Comparison of ENCODE assay signal across 8 cellular contexts in genomic region chr3:16885588-16885903, GRCh38. TPM values are rescaled to one million over a fixed set of nuclear protein-coding genes. Genes with fewer than 3 reads are reported as not detected.
DNase-seq lines count a peak whose midpoint lies in the region; ATAC-seq and TF ChIP-seq lines count a peak whose summit lies in the region.

No MANE protein-coding gene starts in this region.

- DNase-seq in heart left ventricle: no peak
- no peak for DNase-seq in Right ventricle myocardium superior
- no peak for DNase-seq in astrocyte of the cerebellum (ENCODE audit: low read depth)
- no peak for DNase-seq in memory B cell (ENCODE audit: low spot score in 2 of 2)
- DNase-seq in uterus: no peak
- no peak for DNase-seq in NCI-H1417 treated with DMSO at 0.1 percent for 48 hours (lab: John Stamatoyannopoulos, UW)
- no peak for DNase-seq in posterior cingulate gyrus

- H3K4me3 Mint-ChIP-seq in memory B cell: peak overlapping the region; percentile 97

- intact Hi-C loops in heart left ventricle (cut with DNase I) (loop anchor here (2.0 to 10.0 kb wide), 11 partner anchors 121 to 349 kb away; partner anchors contain the start of gene DAZL (in 2 of the 10)), Right ventricle myocardium superior (cut with DNase I) (no loop called here), uterus (cut with DNase I; ENCODE audit: low total_unique reads) (no loop called here), posterior cingulate gyrus (cut with DNase I) (loop anchor here (10.0 kb wide), 2 partner anchors 149 to 281 kb away; partner anchors contain the start of gene DAZL)

- 0 to 2% (median 1%) methylated on average over 6 of the region's 6 CpGs for WGBS in heart left ventricle, 4 donors

- H3K9me3 ChIP-seq in heart left ventricle (no peaks in the 10 kb centered on the region), uterus (no peaks in the 10 kb centered on the region)

- peak in 3 of 4 donors; percentile 47 to 60 (median 55) for ATAC-seq in heart left ventricle
- no peak for ATAC-seq in Right ventricle myocardium superior (ENCODE audit: poor library complexity)
- peak; percentile 30 for ATAC-seq in HG03280 (IDR thresholded peaks at IDR 0.05; ENCODE audit: unreplicated experiment)
- peak; percentile 26 for ATAC-seq in memory B cell (ENCODE audit: low read depth)

- H3K27me3 Mint-ChIP-seq in memory B cell: no peaks in the 10 kb centered on the region

- peak overlapping the region; percentile 90 for H3K27ac Mint-ChIP-seq in memory B cell

- TF ChIP-seq CTCF in heart left ventricle (IDR thresholded peaks at IDR 0.05) (no peak), astrocyte of the cerebellum (IDR thresholded peaks at IDR 0.05; ENCODE audit: low read depth, low read length, missing control alignments) (no peak), uterus (IDR thresholded peaks at IDR 0.05) (no peak)

- H3K36me3 ChIP-seq in heart left ventricle: no peaks in the 10 kb centered on the region
- no peaks in the 10 kb centered on the region for H3K36me3 ChIP-seq in uterus

- H3K4me1 ChIP-seq in heart left ventricle: peaks cover 2 to 72% (median 45%) of the 10 kb centered on the region in 12 donors
- H3K4me1 ChIP-seq in uterus: no peaks in the 10 kb centered on the region

- TF ChIP-seq POLR2A in heart left ventricle (IDR thresholded peaks at IDR 0.05): no peak
- TF ChIP-seq POLR2A in uterus (IDR thresholded peaks at IDR 0.05): no peak

- H3K9me3 Mint-ChIP-seq in memory B cell: no peaks in the 10 kb centered on the region

- H3K4me1 Mint-ChIP-seq in memory B cell: peaks cover 26% of the 10 kb centered on the region

- H3K4me3 ChIP-seq in heart left ventricle: peak overlapping the region; percentile 78 to 93 (median 91)
- peak overlapping the region; percentile 83 for H3K4me3 ChIP-seq in astrocyte of the cerebellum (ENCODE audit: low read depth, low read length)
- peak overlapping the region; percentile 70 to 79 for H3K4me3 ChIP-seq in uterus

- H3K36me3 Mint-ChIP-seq in memory B cell: no peaks in the 10 kb centered on the region

- H3K27ac ChIP-seq in heart left ventricle: peak overlapping the region; percentile 91 to 99 (median 96)
- H3K27ac ChIP-seq in uterus: peak overlapping the region; percentile 89 to 90

- in situ Hi-C loops in astrocyte of the cerebellum (cut with HindIII; ENCODE audit: low sequenced_read_pairs): no loop called here

- no peaks in the 10 kb centered on the region for H3K27me3 ChIP-seq in heart left ventricle
- H3K27me3 ChIP-seq in uterus: no peaks in the 10 kb centered on the region

RNA-seq across cellular contexts. Expression of gene PLCL2, which starts 0.8 kb away (rescaled TPM):
- total RNA-seq in heart left ventricle (10 to 100 TPM; 47.1 to 80.9 (median 54.7) TPM), Right ventricle myocardium superior (64.5 TPM), uterus (10 to 100 TPM in 3 of 4 donors, 1 to 10 TPM in 1; 9.7 to 63.0 (median 19.5) TPM)
- polyA plus RNA-seq in heart left ventricle: 10 to 100 TPM; 10.4 to 21.1 TPM

Comparison
In these comparisons a context has a peak if more than half of its experiments do, and no peak if none do; other contexts are left out.
1. intact Hi-C loops: an anchor here in heart left ventricle (2.0 to 10.0 kb wide) and posterior cingulate gyrus (10.0 kb wide); none called in Right ventricle myocardium superior and uterus.